18 cellular contexts compared by ENCODE assay signal in genomic region chr10:6408799-6409198, GRCh38.
DNase-seq lines count a peak whose midpoint lies in the region; ATAC-seq and TF ChIP-seq lines count a peak whose summit lies in the region.
"Had no signal": no experiment of that assay in that cellular context is flagged by ENCODE, and none has a peak within 500 bp of the region (broad histone marks: within the 10 kb centered on the region; RNA-seq: fewer than 3 reads in every experiment).

No MANE protein-coding gene starts in this region.

- H3K9me3 Mint-ChIP-seq in activated naive CD8-positive, alpha-beta T cell treated with anti-CD3 and anti-CD28 coated beads, Interleukin-2, amount 10 ng/mL, durations not matched to agents 7 days and 5 days: no peaks in the 10 kb centered on the region
- no peaks in the 10 kb centered on the region for H3K9me3 Mint-ChIP-seq in activated naive CD8-positive, alpha-beta T cell treated with anti-CD3 and anti-CD28 coated beads for 36 hours
- no peaks in the 10 kb centered on the region for H3K9me3 Mint-ChIP-seq in activated T-helper 17 cell treated with anti-CD3 and anti-CD28 coated beads, Interleukin-2, amount 50 U/mL, for 72 hours
- H3K9me3 Mint-ChIP-seq in stimulated activated effector memory CD8-positive, alpha-beta T cell treated with anti-CD3 and anti-CD28 coated beads, Interleukin-12 subunit alpha, Interleukin-12 subunit beta, amount 100 ng/mL, for 72 hours: no peaks in the 10 kb centered on the region

- H3K4me3 ChIP-seq in fibroblast of villous mesenchyme (ENCODE audit: low read depth, low read length): no peak overlapping the region
- H3K4me3 ChIP-seq: esophagus squamous epithelium, left lung had no signal

- POLR2A ChIA-PET in activated naive CD8-positive, alpha-beta T cell treated with anti-CD3 and anti-CD28 coated beads, Interleukin-2, amount 10 ng/mL, durations not matched to agents 7 days and 5 days (lab: Charles Lee): no interaction called here

- in situ Hi-C loops in G401 (cut with HindIII; ENCODE audit: low sequenced_read_pairs): no loop called here

- H3K27ac Mint-ChIP-seq in activated naive CD8-positive, alpha-beta T cell treated with anti-CD3 and anti-CD28 coated beads, Interleukin-2, amount 10 ng/mL, durations not matched to agents 7 days and 5 days: peak overlapping the region; percentile 61
- no peak overlapping the region for H3K27ac Mint-ChIP-seq in activated naive CD8-positive, alpha-beta T cell treated with anti-CD3 and anti-CD28 coated beads for 36 hours
- peak overlapping the region; percentile 47 for H3K27ac Mint-ChIP-seq in activated T-helper 17 cell treated with anti-CD3 and anti-CD28 coated beads, Interleukin-2, amount 50 U/mL, for 72 hours
- H3K27ac Mint-ChIP-seq in stimulated activated effector memory CD8-positive, alpha-beta T cell treated with anti-CD3 and anti-CD28 coated beads, Interleukin-12 subunit alpha, Interleukin-12 subunit beta, amount 100 ng/mL, for 72 hours: peak overlapping the region; percentile 96

- TF ChIP-seq CTCF in fibroblast of villous mesenchyme (IDR thresholded peaks at IDR 0.05; ENCODE audit: insufficient read depth, low read depth, low read length): peak; percentile 17

- ATAC-seq in activated naive CD8-positive, alpha-beta T cell treated with anti-CD3 and anti-CD28 coated beads, Interleukin-2, amount 10 ng/mL, durations not matched to agents 7 days and 5 days (ENCODE audit: low read depth): no peak
- ATAC-seq in activated T-helper 17 cell treated with anti-CD3 and anti-CD28 coated beads, Interleukin-2, amount 50 U/mL, for 72 hours (replicated peaks): no peak
- ATAC-seq in stimulated activated effector memory CD8-positive, alpha-beta T cell treated with anti-CD3 and anti-CD28 coated beads, Interleukin-12 subunit alpha, Interleukin-12 subunit beta, amount 100 ng/mL, for 72 hours: no peak
- ATAC-seq: left lung; stimulated activated naive CD8-positive, alpha-beta T cell treated with anti-CD3 and anti-CD28 coated beads, Interleukin-15, Interleukin-2, amounts not matched to agents 100 U/mL and 50 U/mL, for 24 hours had no signal

- peaks cover 9% of the 10 kb centered on the region for H3K27me3 Mint-ChIP-seq in activated naive CD8-positive, alpha-beta T cell treated with anti-CD3 and anti-CD28 coated beads, Interleukin-2, amount 10 ng/mL, durations not matched to agents 7 days and 5 days
- peaks cover 7% of the 10 kb centered on the region for H3K27me3 Mint-ChIP-seq in activated naive CD8-positive, alpha-beta T cell treated with anti-CD3 and anti-CD28 coated beads for 36 hours
- no peaks in the 10 kb centered on the region for H3K27me3 Mint-ChIP-seq in activated T-helper 17 cell treated with anti-CD3 and anti-CD28 coated beads, Interleukin-2, amount 50 U/mL, for 72 hours

- H3K36me3 Mint-ChIP-seq in activated naive CD8-positive, alpha-beta T cell treated with anti-CD3 and anti-CD28 coated beads, Interleukin-2, amount 10 ng/mL, durations not matched to agents 7 days and 5 days: peaks cover 11% of the 10 kb centered on the region
- peaks cover 3% of the 10 kb centered on the region for H3K36me3 Mint-ChIP-seq in activated naive CD8-positive, alpha-beta T cell treated with anti-CD3 and anti-CD28 coated beads for 36 hours
- H3K36me3 Mint-ChIP-seq in activated T-helper 17 cell treated with anti-CD3 and anti-CD28 coated beads, Interleukin-2, amount 50 U/mL, for 72 hours (ENCODE audit: low read depth): peaks cover 7% of the 10 kb centered on the region
- H3K36me3 Mint-ChIP-seq in stimulated activated effector memory CD8-positive, alpha-beta T cell treated with anti-CD3 and anti-CD28 coated beads, Interleukin-12 subunit alpha, Interleukin-12 subunit beta, amount 100 ng/mL, for 72 hours: no peaks in the 10 kb centered on the region

- H3K4me1 Mint-ChIP-seq in activated naive CD8-positive, alpha-beta T cell treated with anti-CD3 and anti-CD28 coated beads, Interleukin-2, amount 10 ng/mL, durations not matched to agents 7 days and 5 days: peaks cover 38% of the 10 kb centered on the region
- peaks cover 35% of the 10 kb centered on the region for H3K4me1 Mint-ChIP-seq in activated naive CD8-positive, alpha-beta T cell treated with anti-CD3 and anti-CD28 coated beads for 36 hours
- H3K4me1 Mint-ChIP-seq in activated T-helper 17 cell treated with anti-CD3 and anti-CD28 coated beads, Interleukin-2, amount 50 U/mL, for 72 hours: peaks cover 34% of the 10 kb centered on the region
- peaks cover 31% of the 10 kb centered on the region for H3K4me1 Mint-ChIP-seq in stimulated activated effector memory CD8-positive, alpha-beta T cell treated with anti-CD3 and anti-CD28 coated beads, Interleukin-12 subunit alpha, Interleukin-12 subunit beta, amount 100 ng/mL, for 72 hours

- no peak overlapping the region for H3K4me3 Mint-ChIP-seq in activated naive CD8-positive, alpha-beta T cell treated with anti-CD3 and anti-CD28 coated beads, Interleukin-2, amount 10 ng/mL, durations not matched to agents 7 days and 5 days
- no peak overlapping the region for H3K4me3 Mint-ChIP-seq in activated naive CD8-positive, alpha-beta T cell treated with anti-CD3 and anti-CD28 coated beads for 36 hours
- H3K4me3 Mint-ChIP-seq in activated T-helper 17 cell treated with anti-CD3 and anti-CD28 coated beads, Interleukin-2, amount 50 U/mL, for 72 hours: peak overlapping the region; percentile 90
- peak overlapping the region; percentile 71 for H3K4me3 Mint-ChIP-seq in stimulated activated effector memory CD8-positive, alpha-beta T cell treated with anti-CD3 and anti-CD28 coated beads, Interleukin-12 subunit alpha, Interleukin-12 subunit beta, amount 100 ng/mL, for 72 hours

- DNase-seq in activated naive CD8-positive, alpha-beta T cell treated with anti-CD3 and anti-CD28 coated beads, Interleukin-2, amount 10 ng/mL, durations not matched to agents 7 days and 5 days: no peak
- DNase-seq in activated naive CD8-positive, alpha-beta T cell treated with anti-CD3 and anti-CD28 coated beads for 36 hours: no peak
- DNase-seq in fibroblast of villous mesenchyme (ENCODE audit: low read depth) (no peak), kidney tubule cell (ENCODE audit: low spot score) (no peak), HK-2 (ENCODE audit: unreplicated experiment) (no peak), G401 (ENCODE audit: low spot score) (no peak)
- no peak for DNase-seq in stimulated activated effector memory CD8-positive, alpha-beta T cell treated with anti-CD3 and anti-CD28 coated beads, Interleukin-12 subunit alpha, Interleukin-12 subunit beta, amount 100 ng/mL, for 72 hours (ENCODE audit: low spot score in 2 of 2)
- DNase-seq: ACHN; activated CD4-positive, alpha-beta T cell treated with anti-CD3 and anti-CD28 coated beads, Interleukin-2, amount 50 U/mL, for 48 hours; amygdala; cortex of kidney; esophagus squamous epithelium; IMR-90; left lung; posterior cingulate gyrus; SIG-M5; stimulated activated naive CD8-positive, alpha-beta T cell treated with anti-CD3 and anti-CD28 coated beads, Interleukin-15, Interleukin-2, amounts not matched to agents 100 U/mL and 50 U/mL, for 24 hours had no signal

Comparison
In these comparisons a context has a peak if more than half of its experiments do, and no peak if none do; other contexts are left out.
1. H3K4me3 Mint-ChIP-seq: peak in activated T-helper 17 cell treated with anti-CD3 and anti-CD28 coated beads, Interleukin-2, amount 50 U/mL, for 72 hours (single experiment) and stimulated activated effector memory CD8-positive, alpha-beta T cell treated with anti-CD3 and anti-CD28 coated beads, Interleukin-12 subunit alpha, Interleukin-12 subunit beta, amount 100 ng/mL, for 72 hours (single experiment); none in activated naive CD8-positive, alpha-beta T cell treated with anti-CD3 and anti-CD28 coated beads, Interleukin-2, amount 10 ng/mL, durations not matched to agents 7 days and 5 days (single experiment) and activated naive CD8-positive, alpha-beta T cell treated with anti-CD3 and anti-CD28 coated beads for 36 hours (single experiment).